Comparison of ENCODE assay signal across 18 cellular contexts in the genomic region with DNA sequence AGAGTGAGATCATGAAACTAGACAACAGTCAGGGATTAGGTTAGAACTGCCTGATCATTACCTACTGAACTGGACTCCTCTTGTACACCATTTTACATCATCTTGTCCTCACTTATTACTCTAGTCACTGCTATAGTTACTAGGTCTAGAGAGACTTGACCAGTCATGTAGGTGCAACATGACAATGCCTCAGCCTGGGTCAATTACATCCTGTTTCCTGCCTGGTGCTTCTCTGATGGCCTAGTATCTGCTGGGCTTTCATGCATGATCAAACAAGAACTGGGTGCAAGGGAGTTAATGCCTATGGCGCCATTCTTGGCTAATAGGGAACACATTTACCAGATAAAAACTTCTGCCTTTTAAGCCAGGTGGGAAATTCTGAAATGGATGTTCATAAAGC.
"Had no signal": no experiment of that assay in that cellular context is flagged by ENCODE, and none has a peak within 500 bp of the region (broad histone marks: within the 10 kb centered on the region; RNA-seq: fewer than 3 reads in every experiment).

No MANE protein-coding gene starts in this region.

- H3K4me1 ChIP-seq: esophagus squamous epithelium, right atrium auricular region, sigmoid colon, stomach had no signal

- DNase-seq: effector memory CD4-positive, alpha-beta T cell; esophagus squamous epithelium; immature natural killer cell; kidney; left colon; natural killer cell; ovary; sigmoid colon; stimulated activated CD4-positive, alpha-beta T cell treated with anti-CD3 and anti-CD28 coated beads, Interleukin-2, amount 100 ng/mL, for 24 hours; stimulated activated CD4-positive, alpha-beta T cell treated with anti-CD3 and anti-CD28 coated beads, Interleukin-4, amount 100 ng/mL, for 4 hours; stimulated activated naive CD4-positive, alpha-beta T cell; stomach; substantia nigra had no signal

- H3K4me1 Mint-ChIP-seq: immature natural killer cell, mesothelial cell of epicardium, natural killer cell, neural crest cell had no signal

- H3K36me3 ChIP-seq: esophagus squamous epithelium, ovary, right atrium auricular region, sigmoid colon, stomach had no signal

- H3K27me3 ChIP-seq: esophagus squamous epithelium, ovary, right atrium auricular region, sigmoid colon, stomach had no signal

- H3K27ac Mint-ChIP-seq: immature natural killer cell, mesothelial cell of epicardium, natural killer cell had no signal

- FAIRE-seq: endometrium, kidney had no signal

- H3K4me3 ChIP-seq: esophagus squamous epithelium, ovary, right atrium auricular region, sigmoid colon, skin epidermis, stomach had no signal

- H3K27ac ChIP-seq: esophagus squamous epithelium, ovary, right atrium auricular region, sigmoid colon, skin epidermis, stomach had no signal

- H3K9me3 ChIP-seq: esophagus squamous epithelium, ovary, right atrium auricular region, sigmoid colon, stomach had no signal

- H3K4me3 Mint-ChIP-seq: immature natural killer cell, mesothelial cell of epicardium, natural killer cell, neural crest cell had no signal

- H3K9me3 Mint-ChIP-seq: immature natural killer cell, natural killer cell had no signal

- H3K36me3 Mint-ChIP-seq: immature natural killer cell, mesothelial cell of epicardium, natural killer cell had no signal

- ATAC-seq: left colon, natural killer cell had no signal
